In genomic region chr1:207752456-207753132, GRCh38 we compare ENCODE assay signal across 1 cellular context.
TF ChIP-seq lines count a peak whose summit lies in the region.

No MANE protein-coding gene starts in this region.

TF ChIP-seq in HepG2, 621 proteins besides CTCF, POLR2A, EP300 and RAD21 (continued from another document and continues in another):
- TF ChIP-seq ZNF407 (CRISPR knock-in tag; IDR thresholded peaks at IDR 0.05; ENCODE audit: not compliant biosample characterization) (peak; percentile 33), GATA4 (IDR thresholded peaks at IDR 0.05; ENCODE audit: borderline replicate concordance, low read depth) (no peak), CREBL2 (CRISPR knock-in tag; IDR thresholded peaks at IDR 0.05; ENCODE audit: borderline replicate concordance) (no peak), HDAC1 (CRISPR knock-in tag; IDR thresholded peaks at IDR 0.05) (peak; percentile 87), NFATC3 (CRISPR knock-in tag; IDR thresholded peaks at IDR 0.05) (no peak), ZNF230 (CRISPR knock-in tag; IDR thresholded peaks at IDR 0.05) (no peak; the same call in 1 of the 2 replicates), ZNF142 (CRISPR knock-in tag; IDR thresholded peaks at IDR 0.05) (0 out of 2 replicates have a peak, but pooled peaks have one; percentile 18), U2AF2 (IDR thresholded peaks at IDR 0.05; ENCODE audit: low read depth, low read length) (no peak), RFX3 (CRISPR knock-in tag; IDR thresholded peaks at IDR 0.05) (no peak), TBX2 (CRISPR knock-in tag; IDR thresholded peaks at IDR 0.05; ENCODE audit: borderline replicate concordance) (peak; percentile 27; the same call in 1 of the 2 replicates), HMGXB4 (CRISPR knock-in tag; IDR thresholded peaks at IDR 0.05; ENCODE audit: borderline replicate concordance in 1 of 2, low read depth in 1 of 2) (peak in 1 of 2 experiments; percentile 76; a peak in 3 of 4 replicates), POGK (CRISPR knock-in tag; conservative IDR thresholded peaks at IDR 0.05) (no peak; the same call in 1 of the 2 replicates), TRAFD1 (CRISPR knock-in tag; IDR thresholded peaks at IDR 0.05; ENCODE audit: borderline replicate concordance) (no peak), SIN3B (IDR thresholded peaks at IDR 0.05; ENCODE audit: low read length) (no peak), SMAD3 (CRISPR knock-in tag; IDR thresholded peaks at IDR 0.05) (no peak), HMG20B (CRISPR knock-in tag; conservative IDR thresholded peaks at IDR 0.05) (no peak), SMAD9 (CRISPR knock-in tag; IDR thresholded peaks at IDR 0.05) (no peak), NR2F1 (CRISPR knock-in tag; IDR thresholded peaks at IDR 0.05) (peak in 1 of 2 experiments; percentile 22; a peak in 1 of 4 replicates), ZNF576 (CRISPR knock-in tag; IDR thresholded peaks at IDR 0.05) (no peak), ZNF331 (CRISPR knock-in tag; IDR thresholded peaks at IDR 0.05) (peak; percentile 66; the same call in 1 of the 2 replicates), DPF2 (CRISPR knock-in tag; IDR thresholded peaks at IDR 0.05; ENCODE audit: borderline replicate concordance, low read depth) (no peak), FOXK2 (IDR thresholded peaks at IDR 0.05) (0 out of 2 replicates have a peak, but pooled peaks have one; percentile 12), MYPOP (CRISPR knock-in tag; IDR thresholded peaks at IDR 0.05) (peak; percentile 48; the same call in 1 of the 2 replicates), CEBPG (CRISPR knock-in tag; IDR thresholded peaks at IDR 0.05) (0 out of 2 replicates have a peak, but pooled peaks have one; percentile 37), ZBTB49 (CRISPR knock-in tag; IDR thresholded peaks at IDR 0.05; ENCODE audit: borderline replicate concordance) (no peak), ZNF512 (CRISPR knock-in tag; IDR thresholded peaks at IDR 0.05) (no peak), TAF15 (IDR thresholded peaks at IDR 0.05; ENCODE audit: low read depth, low read length, poor library complexity, severe bottlenecking) (no peak)
